In genomic region chr6:14875678-14876063, GRCh38 we compare ENCODE assay signal across 9 cellular contexts.
DNase-seq lines count a peak whose midpoint lies in the region; ATAC-seq, FAIRE-seq and TF ChIP-seq lines count a peak whose summit lies in the region.
"Had no signal": no experiment of that assay in that cellular context is flagged by ENCODE, and none has a peak within 500 bp of the region (broad histone marks: within the 10 kb centered on the region; RNA-seq: fewer than 3 reads in every experiment).

No MANE protein-coding gene starts in this region.

- CTCF ChIA-PET in activated naive CD4-positive, alpha-beta T cell treated with anti-CD3 and anti-CD28 coated beads, Interleukin-2, amount 10 ng/mL, durations not matched to agents 7 days and 5 days (lab: Charles Lee) = interaction anchor here (1.0 kb wide), 1 partner anchor 9 kb away, joined by 3 read pairs; no protein-coding TSS in a partner anchor

- no peak for TF ChIP-seq CTCF in ascending aorta (IDR thresholded peaks at IDR 0.05)

- H3K4me3 Mint-ChIP-seq in activated naive CD4-positive, alpha-beta T cell treated with anti-CD3 and anti-CD28 coated beads, Interleukin-2, amount 10 ng/mL, durations not matched to agents 7 days and 5 days = no peak overlapping the region
- peak overlapping the region; percentile 89 for H3K4me3 Mint-ChIP-seq in natural killer cell treated with Interleukin-12 subunit alpha and Interleukin-12 subunit beta and Interleukin-15 and Interleukin-18, amount 100 ng/mL, for 72 hours

- intact Hi-C loops in ascending aorta (cut with DNase I) = no loop called here

- no peak for FAIRE-seq in small intestine (lab: Jason Lieb, UNC)

- H3K27ac ChIP-seq in ascending aorta = no peak overlapping the region
- H3K27ac ChIP-seq in small intestine (ENCODE audit: low read depth in 1 of 2, low read length in 1 of 2) = no peak overlapping the region

- no peaks in the 10 kb centered on the region for H3K9me3 Mint-ChIP-seq in activated naive CD4-positive, alpha-beta T cell treated with anti-CD3 and anti-CD28 coated beads, Interleukin-2, amount 10 ng/mL, durations not matched to agents 7 days and 5 days
- H3K9me3 Mint-ChIP-seq in natural killer cell treated with Interleukin-12 subunit alpha and Interleukin-12 subunit beta and Interleukin-15 and Interleukin-18, amount 100 ng/mL, for 72 hours = no peaks in the 10 kb centered on the region

- no peaks in the 10 kb centered on the region for H3K9me3 ChIP-seq in ascending aorta
- H3K9me3 ChIP-seq in small intestine (ENCODE audit: control insufficient read depth, low read depth) = no peaks in the 10 kb centered on the region

- H3K27me3 ChIP-seq in ascending aorta (no peaks in the 10 kb centered on the region), small intestine (ENCODE audit: control insufficient read depth in 2 of 2, insufficient read depth in 2 of 2, low read length in 2 of 2) (no peaks in the 10 kb centered on the region)

- peaks cover 50% of the 10 kb centered on the region for H3K4me1 Mint-ChIP-seq in activated naive CD4-positive, alpha-beta T cell treated with anti-CD3 and anti-CD28 coated beads, Interleukin-2, amount 10 ng/mL, durations not matched to agents 7 days and 5 days
- peaks cover 48 to 52% of the 10 kb centered on the region in 2 donors for H3K4me1 Mint-ChIP-seq in natural killer cell treated with Interleukin-12 subunit alpha and Interleukin-12 subunit beta and Interleukin-15 and Interleukin-18, amount 100 ng/mL, for 72 hours (ENCODE audit: low read depth in 2 of 2)

- H3K4me3 ChIP-seq in ascending aorta (no peak overlapping the region), small intestine (ENCODE audit: low read depth in 1 of 2, low read length in 2 of 2) (no peak overlapping the region)

- H3K36me3 ChIP-seq in ascending aorta (no peaks in the 10 kb centered on the region), small intestine (ENCODE audit: control insufficient read depth in 2 of 2, insufficient read depth in 2 of 2, low read length in 2 of 2) (no peaks in the 10 kb centered on the region)

- peak; percentile 21 for DNase-seq in activated naive CD4-positive, alpha-beta T cell treated with Interleukin-2 at 50 U/mL for 16 hours
- DNase-seq in activated naive CD4-positive, alpha-beta T cell treated with anti-CD3 and anti-CD28 coated beads, Interleukin-2, amount 10 ng/mL, durations not matched to agents 7 days and 5 days = no peak
- no peak for DNase-seq in natural killer cell treated with Interleukin-12 subunit alpha and Interleukin-12 subunit beta and Interleukin-15 and Interleukin-18, amount 100 ng/mL, for 72 hours (ENCODE audit: low spot score)
- DNase-seq in ascending aorta (ENCODE audit: low spot score in 2 of 2) (no peak), activated gamma-delta T cell treated with Interleukin-2 at 50 U/mL for 16 hours (no peak), small intestine (no peak)
- DNase-seq: NCI-H2171 had no signal

- H3K4me1 ChIP-seq in ascending aorta = no peaks in the 10 kb centered on the region
- peaks cover 3 to 4% of the 10 kb centered on the region in 2 donors for H3K4me1 ChIP-seq in small intestine (ENCODE audit: control insufficient read depth in 2 of 2, insufficient read depth in 1 of 2, low read depth in 1 of 2, low read length in 1 of 2)

- no peaks in the 10 kb centered on the region for H3K27me3 Mint-ChIP-seq in activated naive CD4-positive, alpha-beta T cell treated with anti-CD3 and anti-CD28 coated beads, Interleukin-2, amount 10 ng/mL, durations not matched to agents 7 days and 5 days
- H3K27me3 Mint-ChIP-seq in natural killer cell treated with Interleukin-12 subunit alpha and Interleukin-12 subunit beta and Interleukin-15 and Interleukin-18, amount 100 ng/mL, for 72 hours = no peaks in the 10 kb centered on the region

- H3K27ac Mint-ChIP-seq in activated naive CD4-positive, alpha-beta T cell treated with anti-CD3 and anti-CD28 coated beads, Interleukin-2, amount 10 ng/mL, durations not matched to agents 7 days and 5 days = no peak overlapping the region
- peak overlapping the region; percentile 96 to 100 for H3K27ac Mint-ChIP-seq in natural killer cell treated with Interleukin-12 subunit alpha and Interleukin-12 subunit beta and Interleukin-15 and Interleukin-18, amount 100 ng/mL, for 72 hours

- no peaks in the 10 kb centered on the region for H3K36me3 Mint-ChIP-seq in activated naive CD4-positive, alpha-beta T cell treated with anti-CD3 and anti-CD28 coated beads, Interleukin-2, amount 10 ng/mL, durations not matched to agents 7 days and 5 days
- no peaks in the 10 kb centered on the region for H3K36me3 Mint-ChIP-seq in natural killer cell treated with Interleukin-12 subunit alpha and Interleukin-12 subunit beta and Interleukin-15 and Interleukin-18, amount 100 ng/mL, for 72 hours

- ATAC-seq in GM21619 (IDR thresholded peaks at IDR 0.05; ENCODE audit: unreplicated experiment) (peak; percentile 52), HG03432 (IDR thresholded peaks at IDR 0.05; ENCODE audit: unreplicated experiment) (peak; percentile 59)
- peak; percentile 70 to 77 for ATAC-seq in natural killer cell treated with Interleukin-12 subunit alpha and Interleukin-12 subunit beta and Interleukin-15 and Interleukin-18, amount 100 ng/mL, for 72 hours

- 56 to 76% (median 73%) methylated on average over 3 of the region's 3 CpGs for WGBS in small intestine, 3 donors
